ENCODE assay signal across 23 cellular contexts in the genomic region with DNA sequence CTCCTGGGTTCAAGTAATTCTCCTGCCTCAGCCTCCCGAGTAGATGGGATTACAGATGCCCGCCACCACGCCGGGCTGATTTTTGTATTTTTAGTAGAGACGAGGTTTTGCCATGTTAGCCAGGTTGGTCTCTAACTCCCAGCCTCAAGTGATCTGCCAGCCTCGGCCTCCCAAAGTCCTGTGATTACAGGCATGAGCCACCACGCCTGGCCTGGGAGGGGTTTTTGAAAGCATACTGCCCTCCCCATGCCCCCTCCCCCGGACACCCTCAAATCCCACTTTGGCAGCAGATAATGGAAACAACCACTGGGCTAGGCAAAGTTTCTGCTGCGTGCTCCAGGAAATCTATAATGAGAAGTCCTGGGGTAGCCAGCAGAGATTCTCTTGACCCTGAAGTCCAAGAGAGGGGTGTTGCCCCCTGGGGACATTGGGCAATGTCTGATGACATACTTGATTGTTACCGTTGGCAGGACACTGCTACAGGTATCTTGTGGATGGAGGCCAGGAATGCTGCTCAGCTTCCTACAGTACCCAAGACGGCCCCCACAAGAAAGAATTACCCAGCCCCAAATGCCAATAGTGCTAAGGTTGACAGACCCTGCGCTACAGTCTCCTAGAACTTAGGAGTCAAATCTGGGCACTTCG.
"Had no signal": no experiment of that assay in that cellular context is flagged by ENCODE, and none has a peak within 500 bp of the region (broad histone marks: within the 10 kb centered on the region; RNA-seq: fewer than 3 reads in every experiment).

No MANE protein-coding gene starts in this region.

- H3K4me1 ChIP-seq: stomach, suprapubic skin, thyroid gland, tibial artery, transverse colon, upper lobe of right lung, uterus, vagina had no signal

- DNase-seq: stimulated activated CD4-positive, alpha-beta T cell treated with anti-CD3 and anti-CD28 coated beads, Interleukin-2, amount 100 ng/mL, for 48 hours; stimulated activated CD4-positive, alpha-beta T cell treated with anti-CD3 and anti-CD28 coated beads, Interleukin-4, amount 100 ng/mL, for 1 hour; stimulated activated CD4-positive, alpha-beta T cell treated with anti-CD3 and anti-CD28 coated beads, Interleukin-4, amount 100 ng/mL, for 24 hours; stimulated activated CD4-positive, alpha-beta T cell treated with anti-CD3 and anti-CD28 coated beads, Interleukin-4, amount 100 ng/mL, for 4 hours; stimulated activated CD8-positive, alpha-beta memory T cell treated with anti-CD3 and anti-CD28 coated beads, Interleukin-4, amount 100 ng/mL, for 48 hours; stimulated activated naive B cell treated with anti-CD40 and anti-IgM and Interleukin-4, amounts not matched to agents 10 μg/mL and 1 μg/mL and 100 μg/mL, for 72 hours; stimulated activated naive CD4-positive, alpha-beta T cell; stimulated activated naive CD4-positive, alpha-beta T cell treated with Interleukin-2 at 50 U/mL for 16 hours; stimulated activated naive CD8-positive, alpha-beta T cell treated with anti-CD3 and anti-CD28 coated beads, Interleukin-15, amount 100 ng/mL, for 72 hours; stimulated activated naive CD8-positive, alpha-beta T cell treated with anti-CD3 and anti-CD28 coated beads, Interleukin-15, Interleukin-2, amounts not matched to agents 100 U/mL and 50 U/mL, for 24 hours; stomach; testis; tibial artery; transverse colon; upper lobe of right lung; uterus had no signal

- H3K36me3 ChIP-seq: stomach, suprapubic skin, thoracic aorta, thyroid gland, tibial artery, tibial nerve, transverse colon, upper lobe of left lung, upper lobe of right lung, uterus, vagina had no signal

- H3K9me3 ChIP-seq: stomach, suprapubic skin, testis, thoracic aorta, thyroid gland, tibial artery, tibial nerve, transverse colon, upper lobe of left lung, upper lobe of right lung, uterus, vagina had no signal

- H3K27ac ChIP-seq: stomach, suprapubic skin, testis, thoracic aorta, thyroid gland, tibial artery, tibial nerve, transverse colon, upper lobe of left lung, upper lobe of right lung, uterus, vagina had no signal

- H3K27me3 ChIP-seq: testis, thyroid gland, upper lobe of left lung, uterus, vagina had no signal

- H3K4me3 ChIP-seq: stomach, suprapubic skin, testis, thoracic aorta, thyroid gland, tibial artery, tibial nerve, transverse colon, upper lobe of left lung, upper lobe of right lung, uterus, vagina had no signal

- FAIRE-seq: urothelium cell line had no signal
